In genomic region chr18:35481960-35482366, GRCh38 we compare ENCODE assay signal across 22 cellular contexts. TPM values are rescaled to one million over a fixed set of nuclear protein-coding genes. Genes with fewer than 3 reads are reported as not detected.
DNase-seq lines count a peak whose midpoint lies in the region; ATAC-seq and TF ChIP-seq lines count a peak whose summit lies in the region.
"Had no signal": no experiment of that assay in that cellular context is flagged by ENCODE, and none has a peak within 500 bp of the region (broad histone marks: within the 10 kb centered on the region; RNA-seq: fewer than 3 reads in every experiment).

No MANE protein-coding gene starts in this region.

- in situ Hi-C loops in Panc1 (cut with HindIII; ENCODE audit: low pct_unique_long_range_greater_than_20kb, low sequenced_read_pairs) = no loop called here

- TF ChIP-seq CTCF in Panc1 (IDR thresholded peaks at IDR 0.05) (no peak), colonic mucosa (IDR thresholded peaks at IDR 0.05) (no peak), liver (IDR thresholded peaks at IDR 0.05; ENCODE audit: low read depth, low read length, missing input control) (no peak), stomach (IDR thresholded peaks at IDR 0.05) (no peak)

- H3K4me3 ChIP-seq in Panc1 (ENCODE audit: low read depth in 2 of 2, low read length in 2 of 2) (no peak overlapping the region), colonic mucosa (no peak overlapping the region), liver (ENCODE audit: low read depth in 1 of 3, low read length in 3 of 3) (peak overlapping the region; percentile 10 to 23 (median 20)), stomach (no peak overlapping the region)
- H3K4me3 ChIP-seq: GM12878, lower lobe of right lung had no signal

- H3K36me3 Mint-ChIP-seq in stimulated activated effector memory CD8-positive, alpha-beta T cell treated with anti-CD3 and anti-CD28 coated beads, Interleukin-12 subunit alpha, Interleukin-12 subunit beta, amount 100 ng/mL, for 72 hours = no peaks in the 10 kb centered on the region
- H3K36me3 Mint-ChIP-seq: type B pancreatic cell had no signal

- no peak for DNase-seq in Panc1 (ENCODE audit: low read depth, low spot score)
- DNase-seq in colonic mucosa = peak; percentile 35
- DNase-seq in stomach = no peak
- DNase-seq in NK-92 (lab: John Stamatoyannopoulos, UW; ENCODE audit: unreplicated experiment) = no peak
- no peak for DNase-seq in activated T-cell treated with anti-CD3 and anti-CD28 coated beads, Interleukin-2, amount 50 U/mL, for 1 hour
- DNase-seq in stimulated activated effector memory CD8-positive, alpha-beta T cell treated with anti-CD3 and anti-CD28 coated beads, Interleukin-12 subunit alpha, Interleukin-12 subunit beta, amount 100 ng/mL, for 72 hours (ENCODE audit: low spot score in 2 of 2) = no peak
- DNase-seq: activated CD8-positive, alpha-beta memory T cell treated with anti-CD3 and anti-CD28 coated beads, Interleukin-2, amount 50 U/mL, for 4 hours; activated effector memory CD4-positive, alpha-beta T cell treated with Interleukin-2 at 50 U/mL for 16 hours; dermis blood vessel endothelial cell; DMS79 treated with DMSO at 0.1 percent for 48 hours; lower lobe of right lung; NCI-H1930; NCI-H345; NCI-H82; nucleus accumbens; OCI-M1; SHP77 treated with DMSO at 0.1 percent for 48 hours had no signal

- BruUV-seq in Panc1 (replicated peaks; lab: Mats Ljungman, UMichigan) = no TSS peak

- TF ChIP-seq RAD21 in liver (IDR thresholded peaks at IDR 0.05) = peak; percentile 36 to 41

- intact Hi-C loops in Panc1 (cut with micrococcal nuclease; ENCODE audit: unreplicated experiment) (no loop called here), colonic mucosa (cut with DNase I) (no loop called here), stomach (cut with DNase I; ENCODE audit: low total_unique reads) (no loop called here)

- H3K9me3 ChIP-seq in Panc1 (ENCODE audit: control insufficient read depth, insufficient read depth, low read depth, low read length) (no peaks in the 10 kb centered on the region), colonic mucosa (no peaks in the 10 kb centered on the region), liver (ENCODE audit: control insufficient read depth in 4 of 4, low read length in 3 of 4) (no peaks in the 10 kb centered on the region), stomach (no peaks in the 10 kb centered on the region)
- H3K9me3 ChIP-seq: lower lobe of right lung had no signal

- H3K9me3 Mint-ChIP-seq in stimulated activated effector memory CD8-positive, alpha-beta T cell treated with anti-CD3 and anti-CD28 coated beads, Interleukin-12 subunit alpha, Interleukin-12 subunit beta, amount 100 ng/mL, for 72 hours = no peaks in the 10 kb centered on the region
- H3K9me3 Mint-ChIP-seq: type B pancreatic cell had no signal

- H3K9ac ChIP-seq in colonic mucosa (ENCODE audit: low read depth in 2 of 2, low read length in 2 of 2) (peak overlapping the region in 1 of 2 donors; percentile 21), liver (ENCODE audit: low read depth in 1 of 2, low read length in 2 of 2) (peak overlapping the region in 1 of 2 donors; percentile 49)

- H3K4me3 Mint-ChIP-seq in stimulated activated effector memory CD8-positive, alpha-beta T cell treated with anti-CD3 and anti-CD28 coated beads, Interleukin-12 subunit alpha, Interleukin-12 subunit beta, amount 100 ng/mL, for 72 hours = no peak overlapping the region
- H3K4me3 Mint-ChIP-seq: type B pancreatic cell had no signal

- H3K27ac ChIP-seq in Panc1 (ENCODE audit: low read length) (peak overlapping the region; percentile 29; the same call in 1 of the 2 replicates), colonic mucosa (peak overlapping the region; percentile 75), liver (ENCODE audit: low read depth in 1 of 2, low read length in 2 of 2) (peak overlapping the region; percentile 86 to 93), stomach (peak overlapping the region; percentile 55 to 84 (median 79))
- H3K27ac ChIP-seq: lower lobe of right lung had no signal

- no peaks in the 10 kb centered on the region for H3K36me3 ChIP-seq in Panc1 (ENCODE audit: control insufficient read depth, insufficient read depth, low read length)
- H3K36me3 ChIP-seq in colonic mucosa = no peaks in the 10 kb centered on the region
- no peaks in the 10 kb centered on the region for H3K36me3 ChIP-seq in liver (ENCODE audit: control insufficient read depth in 4 of 4, insufficient read depth in 3 of 4, low read depth in 1 of 4, low read length in 3 of 4)
- no peaks in the 10 kb centered on the region for H3K36me3 ChIP-seq in stomach
- H3K36me3 ChIP-seq: lower lobe of right lung had no signal

- TF ChIP-seq POLR2A in stomach (IDR thresholded peaks at IDR 0.05) = no peak

- H3K4me1 Mint-ChIP-seq in stimulated activated effector memory CD8-positive, alpha-beta T cell treated with anti-CD3 and anti-CD28 coated beads, Interleukin-12 subunit alpha, Interleukin-12 subunit beta, amount 100 ng/mL, for 72 hours = peaks cover 26% of the 10 kb centered on the region

- TF ChIP-seq EP300 in stomach (IDR thresholded peaks at IDR 0.05) = no peak

- ATAC-seq in Panc1 = no peak
- no peak for ATAC-seq in HG03354 (IDR thresholded peaks at IDR 0.05; ENCODE audit: poor library complexity, severe bottlenecking, unreplicated experiment)
- no peak for ATAC-seq in stimulated activated effector memory CD8-positive, alpha-beta T cell treated with anti-CD3 and anti-CD28 coated beads, Interleukin-12 subunit alpha, Interleukin-12 subunit beta, amount 100 ng/mL, for 72 hours
- ATAC-seq: GM12878, HCT116 had no signal

- H3K27ac Mint-ChIP-seq in stimulated activated effector memory CD8-positive, alpha-beta T cell treated with anti-CD3 and anti-CD28 coated beads, Interleukin-12 subunit alpha, Interleukin-12 subunit beta, amount 100 ng/mL, for 72 hours = no peak overlapping the region
- H3K27ac Mint-ChIP-seq: type B pancreatic cell had no signal

- POLR2A ChIA-PET in Panc1 (lab: Charles Lee) = no interaction called here

- CTCF ChIA-PET in Panc1 (lab: Charles Lee) = no interaction called here

- peaks cover 36% of the 10 kb centered on the region for H3K4me1 ChIP-seq in Panc1 (ENCODE audit: control insufficient read depth, insufficient read depth, low read length)
- H3K4me1 ChIP-seq in colonic mucosa = peaks cover 8% of the 10 kb centered on the region
- peaks cover 6 to 45% (median 17%) of the 10 kb centered on the region in 4 donors for H3K4me1 ChIP-seq in liver (ENCODE audit: control insufficient read depth in 4 of 4, insufficient read depth in 4 of 4, low read length in 3 of 4)
- peaks cover 35 to 71% (median 53%) of the 10 kb centered on the region in 4 donors for H3K4me1 ChIP-seq in stomach

- WGBS in liver = 34% methylated on average over 5 of the region's 5 CpGs
- 25 to 64% (median 46%) methylated on average over 5 of the region's 5 CpGs for WGBS in stomach, 5 donors

- H3K27me3 ChIP-seq in Panc1 (ENCODE audit: control insufficient read depth, insufficient read depth, low read length) (no peaks in the 10 kb centered on the region), colonic mucosa (no peaks in the 10 kb centered on the region), liver (ENCODE audit: control insufficient read depth in 4 of 4, insufficient read depth in 4 of 4, low read length in 3 of 4) (no peaks in the 10 kb centered on the region), stomach (no peaks in the 10 kb centered on the region)

TF ChIP-seq in liver, 16 proteins besides CTCF, POLR2A, EP300 and RAD21 (continues in another document):
- peak; percentile 25 for TF ChIP-seq FOXA2 (IDR thresholded peaks at IDR 0.05)
- peak; percentile 73 for TF ChIP-seq MAX (IDR thresholded peaks at IDR 0.05)
- peak in 1 of 2 donors; percentile 39 for TF ChIP-seq EGR1 (IDR thresholded peaks at IDR 0.05; ENCODE audit: low read depth in 2 of 2)
- peak; percentile 82 to 85 for TF ChIP-seq RXRA (IDR thresholded peaks at IDR 0.05)
- peak; percentile 18 for TF ChIP-seq FOXA1 (IDR thresholded peaks at IDR 0.05)
- peak; percentile 99 for TF ChIP-seq SP1 (IDR thresholded peaks at IDR 0.05)
- peak; percentile 93 for TF ChIP-seq HNF4G (IDR thresholded peaks at IDR 0.05)
- no peak for TF ChIP-seq GABPA (IDR thresholded peaks at IDR 0.05 in 1 of 2, conservative IDR thresholded peaks at IDR 0.05 in 1 of 2)
- peak; percentile 97 to 98 for TF ChIP-seq HNF4A (conservative IDR thresholded peaks at IDR 0.05)
- peak; percentile 83 for TF ChIP-seq REST (IDR thresholded peaks at IDR 0.05)
- peak; percentile 62 for TF ChIP-seq TAF1 (conservative IDR thresholded peaks at IDR 0.05)

RNA-seq across cellular contexts. Expression of gene INO80C, which starts 15.8 kb away (rescaled TPM):
- 25.8 TPM for total RNA-seq in Panc1 (2021; ENCODE audit: unreplicated experiment)
- 24.1 TPM for polyA plus RNA-seq in Panc1 (2012; ENCODE audit: insufficient read length)
- total RNA-seq in colonic mucosa = 10 to 100 TPM; 31.0 to 32.1 TPM
- 10 to 100 TPM in 1 of 2 donors, 1 to 10 TPM in 1; 4.6 to 10.4 TPM for total RNA-seq in liver
- 10 to 100 TPM; 10.6 to 13.4 TPM for polyA plus RNA-seq in liver
- 10 to 100 TPM in 3 of 5 donors, 1 to 10 TPM in 1, not detected in 1; 8.7 to 54.3 (median 12.7) TPM for total RNA-seq in stomach
- 10 to 100 TPM; 29.6 to 66.7 (median 35.9) TPM for polyA plus RNA-seq in stomach

Comparison
In these comparisons a context has a peak if more than half of its experiments do, and no peak if none do; other contexts are left out.
1. H3K27ac ChIP-seq: peak in every context shown above with its lines; median percentile 90 in liver; 79 in stomach; 75 in colonic mucosa; 29 in Panc1.
2. H3K4me3 ChIP-seq: peak in liver (3 of 3); none in Panc1 (0 of 2), colonic mucosa (single experiment) and stomach (0 of 4).